8 cellular contexts compared by ENCODE assay signal in the genomic region with DNA sequence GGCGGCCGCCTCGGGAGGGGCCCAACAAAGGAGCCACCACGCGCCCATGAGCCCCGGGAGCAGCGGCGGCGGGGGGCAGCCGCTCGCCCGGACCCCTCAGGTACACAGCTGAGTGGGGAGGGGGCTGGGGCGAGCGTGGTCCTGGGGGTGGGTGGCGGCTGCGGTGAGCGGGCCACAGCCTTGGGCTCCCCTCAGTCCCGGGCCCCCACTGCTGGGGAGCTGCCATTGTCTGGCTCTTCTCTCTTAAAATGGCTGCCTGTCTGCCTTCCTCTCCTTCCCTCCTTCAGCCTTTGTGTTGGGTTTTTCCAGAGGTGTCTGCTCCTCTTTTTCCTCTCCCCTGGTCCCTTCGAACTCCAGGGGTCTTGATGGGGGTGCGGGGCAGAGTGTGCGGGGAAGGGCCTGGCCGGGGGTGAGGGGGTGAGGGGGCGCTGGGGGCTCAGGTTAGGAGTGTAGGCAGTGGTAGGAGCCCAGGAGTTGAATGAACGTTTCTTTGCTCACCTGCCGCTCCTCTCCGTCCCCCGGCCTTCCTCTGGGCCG. TPM values are rescaled to one million over a fixed set of nuclear protein-coding genes. Genes with fewer than 3 reads are reported as not detected.
DNase-seq lines count a peak whose midpoint lies in the region; ATAC-seq and TF ChIP-seq lines count a peak whose summit lies in the region.

No MANE protein-coding gene starts in this region.

- H3K4me3 Mint-ChIP-seq in activated T-helper 17 cell treated with anti-CD3 and anti-CD28 coated beads, Interleukin-2, amount 50 U/mL, for 72 hours = no peak overlapping the region

- peaks cover 44% of the 10 kb centered on the region for H4K20me1 ChIP-seq in PC-3 (ENCODE audit: low read length)

- H3K27ac Mint-ChIP-seq in activated T-helper 17 cell treated with anti-CD3 and anti-CD28 coated beads, Interleukin-2, amount 50 U/mL, for 72 hours = no peak overlapping the region

- no TSS peak for BruUV-seq in PC-3 (replicated peaks; lab: Mats Ljungman, UMichigan)

- no peaks in the 10 kb centered on the region for H3K36me3 ChIP-seq in PC-3 (ENCODE audit: low read depth, low read length)
- H3K36me3 ChIP-seq in skeletal muscle satellite cell (ENCODE audit: insufficient read depth, low read length) = no peaks in the 10 kb centered on the region

- peak overlapping the region; percentile 86 for H3K4me3 ChIP-seq in PC-3 (ENCODE audit: low read length)
- peak overlapping the region; percentile 74 for H3K4me3 ChIP-seq in fibroblast of pulmonary artery (replicated peaks; ENCODE audit: low read depth, low read length)
- H3K4me3 ChIP-seq in skeletal muscle satellite cell (ENCODE audit: low read length) = peak overlapping the region; percentile 85

- POLR2A ChIA-PET in PC-3 (lab: Charles Lee; ENCODE audit: unreplicated experiment) = no interaction called here

- H3F3A ChIP-seq in PC-3 (ENCODE audit: low read length, unreplicated experiment) = no peaks in the 10 kb centered on the region

- ATAC-seq in PC-3 = no peak
- ATAC-seq in activated T-helper 17 cell treated with anti-CD3 and anti-CD28 coated beads, Interleukin-2, amount 50 U/mL, for 72 hours (replicated peaks) = no peak
- ATAC-seq in GM21367 (IDR thresholded peaks at IDR 0.05; ENCODE audit: unreplicated experiment) = no peak

- H3K4me2 ChIP-seq in PC-3 (ENCODE audit: low read length) (peak overlapping the region; percentile 82), skeletal muscle satellite cell (ENCODE audit: low read length) (peak overlapping the region; percentile 82)

- no peaks in the 10 kb centered on the region for H3K27me3 Mint-ChIP-seq in activated T-helper 17 cell treated with anti-CD3 and anti-CD28 coated beads, Interleukin-2, amount 50 U/mL, for 72 hours

- no peak overlapping the region for H2AFZ ChIP-seq in PC-3 (ENCODE audit: low read length)

- H3K27ac ChIP-seq in PC-3 (ENCODE audit: low read length) = peak overlapping the region; percentile 53

- H3K4me1 ChIP-seq in PC-3 (ENCODE audit: insufficient read depth, low read length) = peaks cover 63% of the 10 kb centered on the region
- peaks cover 65% of the 10 kb centered on the region for H3K4me1 ChIP-seq in skeletal muscle satellite cell (ENCODE audit: control insufficient read depth, insufficient read depth, low read length)

- H3K79me2 ChIP-seq in PC-3 (ENCODE audit: low read length) = peaks cover 80% of the 10 kb centered on the region

- no peaks in the 10 kb centered on the region for H3K9me2 ChIP-seq in PC-3 (replicated peaks; ENCODE audit: low read length)

- no peaks in the 10 kb centered on the region for H3K27me3 ChIP-seq in PC-3 (ENCODE audit: low read length)
- no peaks in the 10 kb centered on the region for H3K27me3 ChIP-seq in skeletal muscle satellite cell (ENCODE audit: control insufficient read depth, insufficient read depth, low read length)

- TF ChIP-seq CTCF in PC-3 (conservative IDR thresholded peaks at IDR 0.05; ENCODE audit: low read depth, low read length) (no peak), fibroblast of pulmonary artery (IDR thresholded peaks at IDR 0.05; ENCODE audit: low read length, missing control alignments) (no peak)

- H3K9me3 Mint-ChIP-seq in activated T-helper 17 cell treated with anti-CD3 and anti-CD28 coated beads, Interleukin-2, amount 50 U/mL, for 72 hours = no peaks in the 10 kb centered on the region

- DNase-seq in DMS53 (lab: John Stamatoyannopoulos, UW) = peak; percentile 52
- DNase-seq in DMS53 treated with DMSO at 0.1 percent for 48 hours (lab: John Stamatoyannopoulos, UW; ENCODE audit: unreplicated experiment) = no peak
- no peak for DNase-seq in PC-3
- DNase-seq in fibroblast of pulmonary artery (ENCODE audit: low read depth) = no peak
- no peak for DNase-seq in NCI-H2196 (lab: John Stamatoyannopoulos, UW; ENCODE audit: unreplicated experiment)

- intact Hi-C loops in PC-3 (cut with micrococcal nuclease) = loop anchor here (5.0 to 10.0 kb wide), 2 partner anchors 55 to 167 kb away; a partner anchor contains a TSS

- CTCF ChIA-PET in PC-3 (lab: Charles Lee) = interaction anchor here (0.6 kb wide), 2 partner anchors 20 to 91 kb away, joined by 3 to 5 read pairs; no protein-coding TSS in a partner anchor

- peak overlapping the region; percentile 89 for H3K9ac ChIP-seq in PC-3 (ENCODE audit: low read length)
- H3K9ac ChIP-seq in skeletal muscle satellite cell (ENCODE audit: low read depth, low read length) = peak overlapping the region; percentile 90

- H3K9me3 ChIP-seq in PC-3 (ENCODE audit: low read length) (no peaks in the 10 kb centered on the region), skeletal muscle satellite cell (replicated peaks; ENCODE audit: low read length) (no peaks in the 10 kb centered on the region)

- peaks cover 15% of the 10 kb centered on the region for H3K4me1 Mint-ChIP-seq in activated T-helper 17 cell treated with anti-CD3 and anti-CD28 coated beads, Interleukin-2, amount 50 U/mL, for 72 hours

- peaks cover 5% of the 10 kb centered on the region for H3K36me3 Mint-ChIP-seq in activated T-helper 17 cell treated with anti-CD3 and anti-CD28 coated beads, Interleukin-2, amount 50 U/mL, for 72 hours (ENCODE audit: low read depth)

RNA-seq across cellular contexts. Expression of a gene that starts 1.7 kb away (rescaled TPM):
- total RNA-seq in PC-3 (2014; rRNA removed) = 43.8 and 78.0 TPM in 2 replicates
- total RNA-seq in skeletal muscle satellite cell (2012; rRNA removed) = 16.8 and 18.0 TPM in 2 replicates
- total RNA-seq in activated T-helper 17 cell treated with anti-CD3 and anti-CD28 coated beads, Interleukin-2, amount 50 U/mL, for 72 hours = 10 to 100 TPM; 72.5 to 83.4 TPM
